ENCODE assay signal across 8 cellular contexts in the genomic region with DNA sequence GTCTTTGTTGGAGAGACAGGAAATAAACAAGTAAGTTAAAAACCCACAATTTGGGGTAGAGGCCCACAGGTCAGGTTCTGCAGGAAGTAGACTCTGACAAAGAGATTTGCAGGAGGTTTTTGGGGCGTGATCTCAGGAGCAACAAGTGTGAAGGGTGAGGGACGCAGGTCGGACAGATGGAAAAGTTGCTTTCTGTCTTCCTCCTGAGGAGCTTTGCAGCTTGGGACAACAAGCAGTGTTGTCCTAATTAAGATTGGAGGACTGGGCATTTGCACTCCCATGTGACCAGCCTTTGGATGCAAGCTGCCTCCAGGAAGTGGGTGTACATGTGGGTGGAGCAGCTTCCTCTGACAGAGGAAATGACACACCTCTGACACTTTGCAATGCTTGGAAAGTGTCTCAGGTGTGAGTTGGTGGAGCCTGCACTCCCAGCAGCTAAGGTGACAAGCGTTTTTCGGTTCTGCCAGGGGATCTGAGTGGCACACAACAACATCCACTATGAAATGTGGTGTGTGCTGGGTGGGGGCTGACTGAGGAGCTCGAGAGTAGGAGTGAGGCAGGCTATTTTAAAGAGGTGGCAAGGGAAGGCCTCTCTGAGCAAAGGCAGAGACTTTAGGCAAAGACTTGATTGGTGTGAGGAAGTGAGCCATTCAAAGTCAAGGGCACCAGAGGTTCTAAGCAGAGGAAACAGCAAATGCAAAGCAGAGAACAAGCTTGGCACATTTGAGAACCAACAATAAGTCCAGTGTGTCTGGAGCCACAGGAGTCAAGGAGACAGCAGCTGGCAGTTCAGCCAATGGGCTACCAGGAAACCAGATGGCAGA.
DNase-seq lines count a peak whose midpoint lies in the region; ATAC-seq and TF ChIP-seq lines count a peak whose summit lies in the region.

No MANE protein-coding gene starts in this region.

- no peak overlapping the region for H2AFZ ChIP-seq in GM23338

- H3K27ac ChIP-seq in GM23338 (ENCODE audit: low read depth) (no peak overlapping the region), coronary artery (no peak overlapping the region)

- no peaks in the 10 kb centered on the region for H3K27me3 ChIP-seq in GM23338 (ENCODE audit: insufficient read depth)

- peaks cover 4% of the 10 kb centered on the region; the same call in 1 of the 2 replicates for H3K9me2 ChIP-seq in GM23338 (ENCODE audit: insufficient read depth)

- POLR2A ChIA-PET in WTC11 (lab: Charles Lee), result no interaction called here

- H3K4me3 Mint-ChIP-seq in GM23338, result no peak overlapping the region
- H3K4me3 Mint-ChIP-seq in WTC11, result no peak overlapping the region

- H3K4me1 Mint-ChIP-seq in GM23338, result peaks cover 12% of the 10 kb centered on the region
- peaks cover 17% of the 10 kb centered on the region for H3K4me1 Mint-ChIP-seq in WTC11

- H3K4me1 ChIP-seq in GM23338 (ENCODE audit: insufficient read depth), result peaks cover 7% of the 10 kb centered on the region; the same call in 1 of the 2 replicates

- peaks cover 7% of the 10 kb centered on the region for H3K27me3 Mint-ChIP-seq in GM23338 (ENCODE audit: insufficient read depth, low read depth, poor library complexity)
- no peaks in the 10 kb centered on the region; the same call in 1 of the 2 replicates for H3K27me3 Mint-ChIP-seq in WTC11 (ENCODE audit: low read depth)

- H3K36me3 Mint-ChIP-seq in GM23338 (ENCODE audit: low read depth), result no peaks in the 10 kb centered on the region
- no peaks in the 10 kb centered on the region for H3K36me3 Mint-ChIP-seq in WTC11

- no peaks in the 10 kb centered on the region for H3K79me2 ChIP-seq in GM23338 (replicated peaks; ENCODE audit: insufficient read depth)

- H3K4me3 ChIP-seq in GM23338 (no peak overlapping the region), coronary artery (no peak overlapping the region)

- H3K4me2 ChIP-seq in GM23338, result no peak overlapping the region

- no peaks in the 10 kb centered on the region for H3K36me3 ChIP-seq in GM23338 (ENCODE audit: insufficient read depth)

- no peak for TF ChIP-seq CTCF in GM23338 (conservative IDR thresholded peaks at IDR 0.05; ENCODE audit: low read depth in 2 of 2)
- no peak for TF ChIP-seq CTCF in coronary artery (IDR thresholded peaks at IDR 0.05)
- no peak for TF ChIP-seq CTCF in WTC11 (IDR thresholded peaks at IDR 0.05)

- DNase-seq in GM23338 (ENCODE audit: low spot score) (no peak), coronary artery (ENCODE audit: low spot score) (peak; percentile 60), WTC11 (ENCODE audit: low spot score) (no peak), posterior vena cava (ENCODE audit: low spot score) (no peak), NCI-H82 treated with DMSO at 0.1 percent for 48 hours (lab: John Stamatoyannopoulos, UW; ENCODE audit: unreplicated experiment) (no peak), NCI-H2227 treated with DMSO at 0.1 percent for 48 hours (lab: John Stamatoyannopoulos, UW) (no peak)
- DNase-seq in activated CD4-positive, CD25-positive, alpha-beta regulatory T cell (lab: John Stamatoyannopoulos, UW), result peak; percentile 32 to 68 (median 52)
- peak; percentile 30 to 44 for DNase-seq in stimulated activated CD4-positive, alpha-beta T cell treated with anti-CD3 and anti-CD28 coated beads, Interleukin-1b, Interleukin-23, amount 100 ng/mL, for 1 hour (ENCODE audit: low read depth in 2 of 2)

- H3F3A ChIP-seq in GM23338 (replicated peaks; ENCODE audit: low read depth), result no peaks in the 10 kb centered on the region

- CTCF ChIA-PET in WTC11 (lab: Charles Lee), result interaction anchor here (0.5 kb wide), 1 partner anchor 29 kb away, joined by 4 read pairs; no protein-coding TSS in a partner anchor

- H3K27ac Mint-ChIP-seq in GM23338 (peak overlapping the region; percentile 45; the same call in 1 of the 2 replicates), WTC11 (no peak overlapping the region)

- ATAC-seq in GM23338 (no peak), WTC11 (no peak)

- H3K9me3 Mint-ChIP-seq in GM23338 (no peaks in the 10 kb centered on the region; the same call in 2 of the 3 replicates), WTC11 (no peaks in the 10 kb centered on the region)

- H4K20me1 ChIP-seq in GM23338 (replicated peaks; ENCODE audit: insufficient read depth), result no peaks in the 10 kb centered on the region

- intact Hi-C loops in posterior vena cava (cut with DNase I), result no loop called here

TF ChIP-seq in WTC11, 78 proteins besides CTCF, POLR2A, EP300 and RAD21:
- TF ChIP-seq ATF1 (CRISPR knock-in tag; IDR thresholded peaks at IDR 0.05) (no peak), RELA (CRISPR knock-in tag; IDR thresholded peaks at IDR 0.05; ENCODE audit: borderline replicate concordance) (no peak), GRHL2 (CRISPR knock-in tag; IDR thresholded peaks at IDR 0.05; ENCODE audit: insufficient replicate concordance, severe bottlenecking) (no peak), SOX15 (CRISPR knock-in tag; IDR thresholded peaks at IDR 0.05) (no peak), CREM (CRISPR knock-in tag; IDR thresholded peaks at IDR 0.05) (no peak), ZNF396 (CRISPR knock-in tag; IDR thresholded peaks at IDR 0.05; ENCODE audit: borderline replicate concordance) (no peak)
- TF ChIP-seq, protein P1, sequence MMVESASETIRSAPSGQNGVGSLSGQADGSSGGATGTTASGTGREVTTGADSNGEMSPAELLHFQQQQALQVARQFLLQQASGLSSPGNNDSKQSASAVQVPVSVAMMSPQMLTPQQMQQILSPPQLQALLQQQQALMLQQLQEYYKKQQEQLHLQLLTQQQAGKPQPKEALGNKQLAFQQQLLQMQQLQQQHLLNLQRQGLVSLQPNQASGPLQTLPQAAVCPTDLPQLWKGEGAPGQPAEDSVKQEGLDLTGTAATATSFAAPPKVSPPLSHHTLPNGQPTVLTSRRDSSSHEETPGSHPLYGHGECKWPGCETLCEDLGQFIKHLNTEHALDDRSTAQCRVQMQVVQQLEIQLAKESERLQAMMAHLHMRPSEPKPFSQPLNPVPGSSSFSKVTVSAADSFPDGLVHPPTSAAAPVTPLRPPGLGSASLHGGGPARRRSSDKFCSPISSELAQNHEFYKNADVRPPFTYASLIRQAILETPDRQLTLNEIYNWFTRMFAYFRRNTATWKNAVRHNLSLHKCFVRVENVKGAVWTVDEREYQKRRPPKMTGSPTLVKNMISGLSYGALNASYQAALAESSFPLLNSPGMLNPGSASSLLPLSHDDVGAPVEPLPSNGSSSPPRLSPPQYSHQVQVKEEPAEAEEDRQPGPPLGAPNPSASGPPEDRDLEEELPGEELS (CRISPR knock-in tag; IDR thresholded peaks at IDR 0.05), result no peak

Comparison
In these comparisons a context has a peak if more than half of its experiments do, and no peak if none do; other contexts are left out.
1. DNase-seq: peak in activated CD4-positive, CD25-positive, alpha-beta regulatory T cell (4 of 4), coronary artery (single experiment) and stimulated activated CD4-positive, alpha-beta T cell treated with anti-CD3 and anti-CD28 coated beads, Interleukin-1b, Interleukin-23, amount 100 ng/mL, for 1 hour (2 of 2); none in GM23338 (single experiment), WTC11 (single experiment), posterior vena cava (single experiment), NCI-H82 treated with DMSO at 0.1 percent for 48 hours (single experiment) and NCI-H2227 treated with DMSO at 0.1 percent for 48 hours (single experiment).